Comparison of ENCODE assay signal across 8 cellular contexts in the genomic region with DNA sequence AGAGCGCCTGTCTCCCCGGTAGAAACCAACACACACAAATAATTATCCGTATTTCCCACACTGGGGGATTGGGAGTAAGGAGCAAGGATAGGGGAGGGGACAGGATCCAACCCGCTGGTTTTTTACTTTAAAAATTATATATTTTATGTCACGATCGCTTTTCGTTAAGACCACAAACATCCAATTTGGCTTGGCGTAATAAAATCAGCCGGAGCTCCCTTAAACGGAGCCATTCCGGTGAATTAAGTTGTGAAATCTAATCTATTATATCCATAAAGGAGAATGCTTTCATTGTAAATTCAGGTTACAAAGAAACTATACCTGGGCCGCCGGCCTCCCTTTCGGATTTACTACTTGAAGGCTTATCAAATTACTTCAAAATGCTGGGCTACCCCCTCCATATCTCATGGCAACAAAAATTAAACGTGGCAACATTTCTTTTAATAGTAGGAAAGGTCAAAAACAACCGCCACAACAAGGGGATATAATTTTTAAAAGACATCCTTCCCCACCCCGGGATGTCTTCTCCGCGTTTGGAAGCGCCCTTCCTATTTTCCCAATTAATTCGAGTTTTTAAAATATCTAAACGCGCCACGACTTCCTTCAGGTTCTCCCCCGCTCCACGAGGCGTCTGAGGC. TPM values are rescaled to one million over a fixed set of nuclear protein-coding genes. Genes with fewer than 3 reads are reported as not detected.
DNase-seq lines count a peak whose midpoint lies in the region; ATAC-seq and TF ChIP-seq lines count a peak whose summit lies in the region.

No MANE protein-coding gene starts in this region.

- DNase-seq in HCEC 1CT = peak; percentile 34
- peak in 1 of 3 donors; percentile 46 for DNase-seq in right cardiac atrium
- DNase-seq in retinal pigment epithelial cell (ENCODE audit: low read depth) = no peak

- no peak for TF ChIP-seq CTCF in WI38 (IDR thresholded peaks at IDR 0.05; ENCODE audit: low read depth, low read length)
- no peak for TF ChIP-seq CTCF in retinal pigment epithelial cell (conservative IDR thresholded peaks at IDR 0.05; ENCODE audit: low read depth, low read length)

- H3K4me3 ChIP-seq in WI38 (ENCODE audit: low read depth, low read length) (peak overlapping the region; percentile 99), right cardiac atrium (ENCODE audit: low read length) (peak overlapping the region; percentile 80), retinal pigment epithelial cell (ENCODE audit: low read length) (peak overlapping the region; percentile 96)

- ATAC-seq in right cardiac atrium (no peak), HG03460 (IDR thresholded peaks at IDR 0.05; ENCODE audit: unreplicated experiment) (no peak), GM19463 (IDR thresholded peaks at IDR 0.05; ENCODE audit: unreplicated experiment) (no peak), GM21528 (IDR thresholded peaks at IDR 0.05; ENCODE audit: low FRiP score, unreplicated experiment) (no peak), HG02642 (IDR thresholded peaks at IDR 0.05; ENCODE audit: poor library complexity, unreplicated experiment) (no peak)

- no peaks in the 10 kb centered on the region for H3K9me3 ChIP-seq in right cardiac atrium (ENCODE audit: control insufficient read depth, low read length)

- intact Hi-C loops in right cardiac atrium (cut with DNase I) = no loop called here

- peak overlapping the region; percentile 90 for H3K27ac ChIP-seq in right cardiac atrium (ENCODE audit: low read length)

- H3K4me1 ChIP-seq in right cardiac atrium (ENCODE audit: control insufficient read depth, insufficient read depth, low read length) = peaks cover 11% of the 10 kb centered on the region

- no peaks in the 10 kb centered on the region for H3K27me3 ChIP-seq in right cardiac atrium (ENCODE audit: control insufficient read depth, insufficient read depth)

- 24% methylated on average over 27 of the region's 27 CpGs for WGBS in right cardiac atrium

RNA-seq across cellular contexts. Expression of gene SLC38A10, which starts 47.1 kb away (rescaled TPM):
- total RNA-seq in right cardiac atrium = 10 to 100 TPM; 50.8 to 63.9 (median 53.5) TPM
- 61.5 TPM for polyA plus RNA-seq in right cardiac atrium

RNA-seq across cellular contexts. Expression of gene BAHCC1, which starts 53.1 kb away (rescaled TPM):
- total RNA-seq in right cardiac atrium = 10 to 100 TPM in 2 of 4 donors, 1 to 10 TPM in 2; 8.3 to 12.8 (median 9.4) TPM
- 8.7 TPM for polyA plus RNA-seq in right cardiac atrium
